In genomic region chr18:48393776-48394175, GRCh38 we compare ENCODE assay signal across 25 cellular contexts. TPM values are rescaled to one million over a fixed set of nuclear protein-coding genes. Genes with fewer than 3 reads are reported as not detected.
"Had no signal": no experiment of that assay in that cellular context is flagged by ENCODE, and none has a peak within 500 bp of the region (broad histone marks: within the 10 kb centered on the region; RNA-seq: fewer than 3 reads in every experiment).

No MANE protein-coding gene starts in this region.

- H3K36me3 ChIP-seq: pancreas, right atrium auricular region, tibial nerve, WERI-Rb-1 had no signal

- H3K4me3 ChIP-seq: body of pancreas, pancreas, psoas muscle, right atrium auricular region, tibial nerve had no signal

- H3K4me1 ChIP-seq: body of pancreas, pancreas, psoas muscle had no signal

- DNase-seq: activated CD4-positive, alpha-beta T cell treated with anti-CD3 and anti-CD28 coated beads, Interleukin-2, amount 10 ng/mL, durations not matched to agents 7 days and 5 days; activated CD4-positive, CD25-positive, alpha-beta regulatory T cell treated with anti-CD3 and anti-CD28 coated beads, Interleukin-2, amount 50 U/mL, for 72 hours; activated CD8-positive, alpha-beta memory T cell treated with anti-CD3 and anti-CD28 coated beads, Interleukin-2, amount 10 ng/mL, durations not matched to agents 7 days and 5 days; activated CD8-positive, alpha-beta T cell treated with anti-CD3 and anti-CD28 coated beads for 36 hours; activated effector memory CD4-positive, alpha-beta T cell treated with anti-CD3 and anti-CD28 coated beads, Interleukin-2, amount 50 U/mL, for 16 hours; activated naive CD4-positive, alpha-beta T cell treated with anti-CD3 and anti-CD28 coated beads, Interleukin-2, amount 50 U/mL, for 16 hours; activated naive CD8-positive, alpha-beta T cell treated with anti-CD3 and anti-CD28 coated beads, Interleukin-2, amount 50 U/mL, for 24 hours; activated T-cell treated with anti-CD3 and anti-CD28 coated beads for 4 hours; anterior cingulate cortex; body of pancreas; caudate nucleus; dermis blood vessel endothelial cell; effector memory CD4-positive, alpha-beta T cell; head of caudate nucleus; kidney; pancreas; psoas muscle; stimulated activated CD4-positive, alpha-beta T cell treated with anti-CD3 and anti-CD28 coated beads, Interleukin-4, amount 100 ng/mL, for 4 hours; stimulated activated naive CD8-positive, alpha-beta T cell treated with anti-CD3 and anti-CD28 coated beads, Interleukin-15, Interleukin-2, amounts not matched to agents 100 U/mL and 50 U/mL, for 24 hours; substantia nigra; T-helper 1 cell; WERI-Rb-1 had no signal

- H3K9me3 ChIP-seq: body of pancreas, pancreas, psoas muscle, right atrium auricular region, tibial nerve had no signal

- H3K27me3 ChIP-seq: body of pancreas, pancreas, right atrium auricular region, tibial nerve had no signal

- ATAC-seq: activated CD8-positive, alpha-beta memory T cell treated with anti-CD3 and anti-CD28 coated beads, Interleukin-2, amount 10 ng/mL, durations not matched to agents 7 days and 5 days; activated CD8-positive, alpha-beta T cell treated with anti-CD3 and anti-CD28 coated beads for 36 hours; activated naive CD8-positive, alpha-beta T cell treated with anti-CD3 and anti-CD28 coated beads, Interleukin-2, amount 50 U/mL, for 24 hours; body of pancreas; natural killer cell treated with Interleukin-12 subunit alpha and Interleukin-12 subunit beta and Interleukin-15 and Interleukin-18, amount 100 ng/mL, for 72 hours; pancreas; psoas muscle; stimulated activated naive CD8-positive, alpha-beta T cell treated with anti-CD3 and anti-CD28 coated beads, Interleukin-15, Interleukin-2, amounts not matched to agents 100 U/mL and 50 U/mL, for 24 hours had no signal

- H3K27ac ChIP-seq: body of pancreas, pancreas, psoas muscle, right atrium auricular region, WERI-Rb-1 had no signal

RNA-seq across cellular contexts. Expression of gene ZBTB7C, which starts 15.4 kb away (rescaled TPM):
- total RNA-seq: activated CD8-positive, alpha-beta T cell treated with anti-CD3 and anti-CD28 coated beads for 36 hours; dermis blood vessel endothelial cell; natural killer cell treated with Interleukin-12 subunit alpha and Interleukin-12 subunit beta and Interleukin-15 and Interleukin-18, amount 100 ng/mL, for 72 hours had no signal
